Comparison of ENCODE assay signal across 24 cellular contexts in the genomic region with DNA sequence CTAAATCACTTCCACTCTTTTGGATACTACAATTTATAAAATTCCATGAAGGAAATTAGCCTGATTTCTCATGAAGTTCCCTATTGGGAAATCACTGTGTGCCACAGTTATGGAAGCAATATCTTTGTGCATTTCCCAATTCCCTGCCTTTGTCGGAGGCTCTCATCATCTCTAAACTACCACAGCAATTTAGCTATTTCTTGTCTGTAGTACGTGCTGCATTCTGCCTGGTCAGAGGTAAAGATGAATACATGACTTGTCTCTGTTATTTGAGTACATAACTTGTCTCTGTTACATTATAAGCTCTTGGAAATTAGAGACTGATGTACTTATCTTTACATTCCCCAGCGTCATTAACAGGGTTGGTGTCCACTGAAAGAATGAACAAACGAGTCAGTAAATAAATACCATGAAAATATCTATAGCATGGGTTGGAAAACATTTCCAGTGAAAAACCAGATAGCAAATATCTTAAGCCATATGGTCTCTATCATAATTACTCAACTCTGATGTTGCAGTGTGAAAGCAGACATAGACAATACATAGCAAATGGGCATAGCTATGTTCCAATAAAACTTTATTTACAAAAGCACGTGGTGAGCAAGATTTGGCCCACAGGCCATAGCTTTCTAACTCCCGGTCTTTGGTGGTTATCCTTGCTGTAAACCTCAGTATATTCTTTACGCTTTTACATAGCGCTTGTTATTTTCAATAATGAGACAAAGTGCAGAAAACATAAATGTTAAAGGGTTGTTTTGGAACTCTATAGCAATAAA.
DNase-seq lines count a peak whose midpoint lies in the region; ATAC-seq and TF ChIP-seq lines count a peak whose summit lies in the region.
"Had no signal": no experiment of that assay in that cellular context is flagged by ENCODE, and none has a peak within 500 bp of the region (broad histone marks: within the 10 kb centered on the region; RNA-seq: fewer than 3 reads in every experiment).

No MANE protein-coding gene starts in this region.

- H3K27me3 ChIP-seq in CD8-positive, alpha-beta T cell (ENCODE audit: insufficient read depth, low read length) = no peaks in the 10 kb centered on the region
- no peaks in the 10 kb centered on the region for H3K27me3 ChIP-seq in naive thymus-derived CD4-positive, alpha-beta T cell (ENCODE audit: control insufficient read depth in 2 of 2, insufficient read depth in 2 of 2, low read length in 2 of 2)
- H3K27me3 ChIP-seq: ascending aorta, foreskin keratinocyte, neural progenitor cell, SJSA1 had no signal

- intact Hi-C loops in CD8-positive, alpha-beta T cell (cut with DNase I, micrococcal nuclease) = no loop called here
- intact Hi-C loops in naive thymus-derived CD4-positive, alpha-beta T cell (cut with micrococcal nuclease) = loop anchor here in 1 of 2 donors (10.0 kb wide), 1 partner anchor 226 kb away; no protein-coding TSS in a partner anchor

- no peak for ATAC-seq in CD8-positive, alpha-beta T cell
- no peak for ATAC-seq in T-helper 17 cell
- no peak for ATAC-seq in stimulated activated effector memory CD8-positive, alpha-beta T cell treated with anti-CD3 and anti-CD28 coated beads, Interleukin-12 subunit alpha, Interleukin-12 subunit beta, amount 100 ng/mL, for 72 hours
- ATAC-seq in naive thymus-derived CD4-positive, alpha-beta T cell = no peak
- ATAC-seq: activated CD8-positive, alpha-beta T cell treated with anti-CD3 and anti-CD28 coated beads for 36 hours; foreskin keratinocyte; HCT116 had no signal

- no peak overlapping the region for H3K4me3 Mint-ChIP-seq in CD8-positive, alpha-beta T cell
- no peak overlapping the region for H3K4me3 Mint-ChIP-seq in T-helper 17 cell
- H3K4me3 Mint-ChIP-seq in stimulated activated effector memory CD8-positive, alpha-beta T cell treated with anti-CD3 and anti-CD28 coated beads, Interleukin-12 subunit alpha, Interleukin-12 subunit beta, amount 100 ng/mL, for 72 hours = no peak overlapping the region
- no peak overlapping the region for H3K4me3 Mint-ChIP-seq in naive thymus-derived CD4-positive, alpha-beta T cell
- H3K4me3 Mint-ChIP-seq: activated CD8-positive, alpha-beta T cell treated with anti-CD3 and anti-CD28 coated beads for 36 hours; dendritic cell treated with granulocyte-macrophage colony-stimulating factor and Interleukin-4, amounts not matched to agents 40 ng/mL and 50 ng/mL, for 4 days; neural progenitor cell had no signal

- no peak overlapping the region for H3K4me3 ChIP-seq in CD8-positive, alpha-beta T cell (ENCODE audit: low read depth, low read length)
- no peak overlapping the region for H3K4me3 ChIP-seq in fibroblast of the aortic adventitia (ENCODE audit: low read depth, low read length)
- no peak overlapping the region for H3K4me3 ChIP-seq in naive thymus-derived CD4-positive, alpha-beta T cell (ENCODE audit: low read length)
- H3K4me3 ChIP-seq: ascending aorta, neural progenitor cell, SJSA1 had no signal

- H3K4me1 Mint-ChIP-seq in CD8-positive, alpha-beta T cell (ENCODE audit: low read depth) = peaks cover 47% of the 10 kb centered on the region
- peaks cover 34% of the 10 kb centered on the region for H3K4me1 Mint-ChIP-seq in T-helper 17 cell
- peaks cover 50% of the 10 kb centered on the region for H3K4me1 Mint-ChIP-seq in stimulated activated effector memory CD8-positive, alpha-beta T cell treated with anti-CD3 and anti-CD28 coated beads, Interleukin-12 subunit alpha, Interleukin-12 subunit beta, amount 100 ng/mL, for 72 hours
- H3K4me1 Mint-ChIP-seq in naive thymus-derived CD4-positive, alpha-beta T cell = peaks cover 31 to 82% (median 73%) of the 10 kb centered on the region in 7 donors

- no peaks in the 10 kb centered on the region for H3K9me3 ChIP-seq in CD8-positive, alpha-beta T cell (ENCODE audit: low read length)
- H3K9me3 ChIP-seq in T-helper 17 cell (ENCODE audit: control insufficient read depth, low read length, poor library complexity, severe bottlenecking) = peaks cover 2% of the 10 kb centered on the region
- no peaks in the 10 kb centered on the region for H3K9me3 ChIP-seq in naive thymus-derived CD4-positive, alpha-beta T cell (ENCODE audit: control insufficient read depth in 2 of 3, low read length in 3 of 3)
- H3K9me3 ChIP-seq: ascending aorta, SJSA1 had no signal

- DNase-seq in CD8-positive, alpha-beta T cell = no peak
- DNase-seq in T-helper 17 cell = no peak
- DNase-seq in fibroblast of the aortic adventitia (ENCODE audit: low read depth) = peak; percentile 42
- no peak for DNase-seq in stimulated activated effector memory CD8-positive, alpha-beta T cell treated with anti-CD3 and anti-CD28 coated beads, Interleukin-12 subunit alpha, Interleukin-12 subunit beta, amount 100 ng/mL, for 72 hours (ENCODE audit: low spot score in 2 of 2)
- no peak for DNase-seq in naive thymus-derived CD4-positive, alpha-beta T cell
- no peak for DNase-seq in NCI-H1092 treated with DMSO at 0.1 percent for 48 hours (lab: John Stamatoyannopoulos, UW)
- no peak for DNase-seq in NCI-H748 (lab: John Stamatoyannopoulos, UW; ENCODE audit: unreplicated experiment)
- DNase-seq: activated CD4-positive, CD25-positive, alpha-beta regulatory T cell treated with anti-CD3 and anti-CD28 coated beads, Interleukin-2, amount 50 U/mL, for 72 hours; activated CD8-positive, alpha-beta T cell treated with anti-CD3 and anti-CD28 coated beads for 36 hours; activated gamma-delta T cell; C1 segment of cervical spinal cord; central memory CD4-positive, alpha-beta T cell; DMS 273 treated with DMSO at 0.1 percent for 48 hours; foreskin keratinocyte; NCI-H1048; NCI-H187 treated with DMSO at 0.1 percent for 48 hours; NCI-H526 treated with DMSO at 0.1 percent for 48 hours; substantia nigra had no signal

- no peaks in the 10 kb centered on the region for H3K9me3 Mint-ChIP-seq in CD8-positive, alpha-beta T cell
- no peaks in the 10 kb centered on the region for H3K9me3 Mint-ChIP-seq in stimulated activated effector memory CD8-positive, alpha-beta T cell treated with anti-CD3 and anti-CD28 coated beads, Interleukin-12 subunit alpha, Interleukin-12 subunit beta, amount 100 ng/mL, for 72 hours
- H3K9me3 Mint-ChIP-seq in naive thymus-derived CD4-positive, alpha-beta T cell = peaks cover 0 to 3% (median 0%) of the 10 kb centered on the region in 11 donors
- H3K9me3 Mint-ChIP-seq: dendritic cell treated with granulocyte-macrophage colony-stimulating factor and Interleukin-4, amounts not matched to agents 40 ng/mL and 50 ng/mL, for 4 days; neural progenitor cell had no signal

- peaks cover 10% of the 10 kb centered on the region for H3K4me1 ChIP-seq in CD8-positive, alpha-beta T cell (ENCODE audit: insufficient read depth, low read length)
- H3K4me1 ChIP-seq in naive thymus-derived CD4-positive, alpha-beta T cell (ENCODE audit: control insufficient read depth in 2 of 2, insufficient read depth in 2 of 2, low read length in 2 of 2) = peaks cover 0 to 3% of the 10 kb centered on the region in 2 donors

- no peaks in the 10 kb centered on the region for H3K27me3 Mint-ChIP-seq in CD8-positive, alpha-beta T cell (ENCODE audit: low read depth)
- H3K27me3 Mint-ChIP-seq in T-helper 17 cell = no peaks in the 10 kb centered on the region
- H3K27me3 Mint-ChIP-seq in naive thymus-derived CD4-positive, alpha-beta T cell = no peaks in the 10 kb centered on the region
- H3K27me3 Mint-ChIP-seq: activated CD8-positive, alpha-beta T cell treated with anti-CD3 and anti-CD28 coated beads for 36 hours; dendritic cell treated with granulocyte-macrophage colony-stimulating factor and Interleukin-4, amounts not matched to agents 40 ng/mL and 50 ng/mL, for 4 days had no signal

- POLR2A ChIA-PET in CD8-positive, alpha-beta T cell (lab: Charles Lee) = interaction anchor here (0.9 kb wide), 2 partner anchors 8 to 16 kb away, joined by 3 read pairs; no protein-coding TSS in a partner anchor
- POLR2A ChIA-PET in naive thymus-derived CD4-positive, alpha-beta T cell (lab: Charles Lee) = interaction anchor here (0.5 to 1.6 kb wide), 5 partner anchors 13 to 77 kb away, joined by 3 to 5 read pairs (median 4); no protein-coding TSS in a partner anchor

- CTCF ChIA-PET in CD8-positive, alpha-beta T cell (lab: Charles Lee) = interaction anchor here (0.8 to 1.2 kb wide), 2 partner anchors 16 to 78 kb away, joined by 3 read pairs; no protein-coding TSS in a partner anchor
- CTCF ChIA-PET in naive thymus-derived CD4-positive, alpha-beta T cell (lab: Charles Lee) = no interaction called here

- peaks cover 58% of the 10 kb centered on the region for H3K36me3 Mint-ChIP-seq in CD8-positive, alpha-beta T cell
- H3K36me3 Mint-ChIP-seq in T-helper 17 cell (ENCODE audit: low read depth) = peaks cover 2% of the 10 kb centered on the region
- peaks cover 99% of the 10 kb centered on the region for H3K36me3 Mint-ChIP-seq in stimulated activated effector memory CD8-positive, alpha-beta T cell treated with anti-CD3 and anti-CD28 coated beads, Interleukin-12 subunit alpha, Interleukin-12 subunit beta, amount 100 ng/mL, for 72 hours
- H3K36me3 Mint-ChIP-seq in naive thymus-derived CD4-positive, alpha-beta T cell = peaks cover 4 to 68% (median 53%) of the 10 kb centered on the region in 5 donors
- H3K36me3 Mint-ChIP-seq: neural progenitor cell had no signal

- peak overlapping the region; percentile 52 for H3K27ac Mint-ChIP-seq in CD8-positive, alpha-beta T cell
- peak overlapping the region; percentile 70 for H3K27ac Mint-ChIP-seq in T-helper 17 cell
- H3K27ac Mint-ChIP-seq in stimulated activated effector memory CD8-positive, alpha-beta T cell treated with anti-CD3 and anti-CD28 coated beads, Interleukin-12 subunit alpha, Interleukin-12 subunit beta, amount 100 ng/mL, for 72 hours = peak overlapping the region; percentile 17
- H3K27ac Mint-ChIP-seq in naive thymus-derived CD4-positive, alpha-beta T cell = peak overlapping the region in 4 of 9 donors; percentile 32 to 78 (median 55)
- H3K27ac Mint-ChIP-seq: activated CD8-positive, alpha-beta T cell treated with anti-CD3 and anti-CD28 coated beads for 36 hours; dendritic cell treated with granulocyte-macrophage colony-stimulating factor and Interleukin-4, amounts not matched to agents 40 ng/mL and 50 ng/mL, for 4 days had no signal

- H3K36me3 ChIP-seq in CD8-positive, alpha-beta T cell (ENCODE audit: insufficient read depth, low read length) = peaks cover 6% of the 10 kb centered on the region
- H3K36me3 ChIP-seq in naive thymus-derived CD4-positive, alpha-beta T cell (ENCODE audit: control insufficient read depth in 2 of 3, insufficient read depth in 3 of 3, low read length in 3 of 3) = peaks cover 0 to 19% (median 0%) of the 10 kb centered on the region in 3 experiments
- H3K36me3 ChIP-seq: ascending aorta, neural progenitor cell, SJSA1 had no signal

- H3K27ac ChIP-seq in CD8-positive, alpha-beta T cell (ENCODE audit: low read depth, low read length) = no peak overlapping the region
- no peak overlapping the region for H3K27ac ChIP-seq in naive thymus-derived CD4-positive, alpha-beta T cell (ENCODE audit: low read depth, low read length)
- H3K27ac ChIP-seq: foreskin keratinocyte, HL-60, neural progenitor cell, SJSA1 had no signal

- TF ChIP-seq CTCF in CD8-positive, alpha-beta T cell (IDR thresholded peaks at IDR 0.05) = no peak
- TF ChIP-seq CTCF in fibroblast of the aortic adventitia (IDR thresholded peaks at IDR 0.05; ENCODE audit: insufficient read depth, low read length) = no peak
